In the genomic region with DNA sequence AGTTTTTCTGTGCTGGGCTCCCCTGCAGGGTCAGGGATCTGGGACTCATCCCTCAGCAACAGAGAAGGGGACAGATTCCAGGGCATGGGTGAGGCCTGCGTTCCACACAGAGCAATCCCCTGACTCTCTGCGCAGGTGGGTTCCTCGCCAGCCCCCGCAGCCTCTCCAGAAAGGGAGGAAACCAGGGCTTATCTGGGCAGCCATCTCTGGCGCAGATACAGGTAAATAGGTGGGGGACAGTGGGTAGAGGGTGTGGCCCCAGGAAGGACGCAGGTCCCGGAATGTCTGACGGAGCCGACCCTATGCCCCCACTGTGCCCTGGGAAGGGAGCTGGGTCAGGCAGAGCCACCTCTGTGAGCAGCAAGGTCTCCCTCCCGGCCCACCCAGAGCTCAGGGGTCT, we compare ENCODE assay signal across 9 cellular contexts.
"Had no signal": no experiment of that assay in that cellular context is flagged by ENCODE, and none has a peak within 500 bp of the region (broad histone marks: within the 10 kb centered on the region; RNA-seq: fewer than 3 reads in every experiment).

No MANE protein-coding gene starts in this region.

- H3K4me1 ChIP-seq: testis had no signal

- DNase-seq: activated CD4-positive, alpha-beta memory T cell treated with anti-CD3 and anti-CD28 coated beads, Interleukin-2, amount 10 ng/mL, durations not matched to agents 7 days and 5 days; activated naive CD4-positive, alpha-beta T cell; aorta; effector CD4-positive, alpha-beta T cell; stimulated activated CD4-positive, alpha-beta T cell treated with anti-CD3 and anti-CD28 coated beads, Interleukin-4, amount 100 ng/mL, for 1 hour; stimulated activated CD8-positive, alpha-beta memory T cell treated with anti-CD3 and anti-CD28 coated beads, Interleukin-4, amount 100 ng/mL, for 48 hours; T-helper 9 cell; testis had no signal

- H3K27me3 ChIP-seq: testis had no signal

- ATAC-seq: natural killer cell treated with Interleukin-12 subunit alpha and Interleukin-12 subunit beta and Interleukin-15 and Interleukin-18, amount 100 ng/mL, for 72 hours had no signal

- H3K4me3 ChIP-seq: testis had no signal

- H3K9me3 ChIP-seq: testis had no signal

- H3K27ac ChIP-seq: testis had no signal
